Comparison of ENCODE assay signal across 1 cellular context in genomic region chr9:99296375-99296951, GRCh38.
TF ChIP-seq lines count a peak whose summit lies in the region.

No MANE protein-coding gene starts in this region.

TF ChIP-seq in GM12878, 131 proteins besides CTCF, POLR2A, EP300 and RAD21 (continued from another document):
- TF ChIP-seq ATF3 (IDR thresholded peaks at IDR 0.05; ENCODE audit: borderline replicate concordance, extremely low read depth, low read depth, low read length) = no peak
- no peak for TF ChIP-seq E4F1 (IDR thresholded peaks at IDR 0.05; ENCODE audit: borderline replicate concordance, partially characterized antibody)
- no peak for TF ChIP-seq EZH2 (IDR thresholded peaks at IDR 0.05; ENCODE audit: borderline replicate concordance, control insufficient read depth, low read depth, low read length)
- no peak for TF ChIP-seq MEF2B (IDR thresholded peaks at IDR 0.05; ENCODE audit: partially characterized antibody, poor library complexity, severe bottlenecking)
- TF ChIP-seq SIX5 (IDR thresholded peaks at IDR 0.05; ENCODE audit: low read depth, low read length, severe bottlenecking) = no peak
- TF ChIP-seq BCL11A (IDR thresholded peaks at IDR 0.05; ENCODE audit: low read depth, low read length) = no peak
- no peak for TF ChIP-seq SMC3 (IDR thresholded peaks at IDR 0.05; ENCODE audit: borderline replicate concordance, low read length)
- no peak for TF ChIP-seq SMAD5 (IDR thresholded peaks at IDR 0.05; ENCODE audit: low read depth)
- TF ChIP-seq MEF2A (IDR thresholded peaks at IDR 0.05; ENCODE audit: insufficient read depth, low read depth, low read length) = no peak
- peak; percentile 70 for TF ChIP-seq PAX5 (IDR thresholded peaks at IDR 0.05; ENCODE audit: borderline replicate concordance, low read depth, low read length)
- TF ChIP-seq BACH1 (IDR thresholded peaks at IDR 0.05; ENCODE audit: borderline replicate concordance) = no peak
- TF ChIP-seq ZNF24 (IDR thresholded peaks at IDR 0.05) = no peak
- no peak for TF ChIP-seq ZNF622 (IDR thresholded peaks at IDR 0.05)
- TF ChIP-seq TARDBP (IDR thresholded peaks at IDR 0.05; ENCODE audit: borderline replicate concordance) = no peak
- no peak for TF ChIP-seq BCLAF1 (IDR thresholded peaks at IDR 0.05)
- TF ChIP-seq POU2F2 (IDR thresholded peaks at IDR 0.05; ENCODE audit: borderline replicate concordance, low read depth, low read length) = no peak
- no peak for TF ChIP-seq JUND (IDR thresholded peaks at IDR 0.05; ENCODE audit: low read depth, low read length)
- TF ChIP-seq PAX8 (IDR thresholded peaks at IDR 0.05) = no peak
- no peak for TF ChIP-seq NFIC (IDR thresholded peaks at IDR 0.05; ENCODE audit: low read depth, low read length)
- TF ChIP-seq MXI1 (IDR thresholded peaks at IDR 0.05; ENCODE audit: low read depth, low read length) = no peak
- TF ChIP-seq MYB (IDR thresholded peaks at IDR 0.05; ENCODE audit: borderline replicate concordance, low read depth, low read length) = no peak
- TF ChIP-seq E2F8 (IDR thresholded peaks at IDR 0.05; ENCODE audit: low read depth, partially characterized antibody) = no peak
- no peak for TF ChIP-seq ASH2L (IDR thresholded peaks at IDR 0.05; ENCODE audit: borderline replicate concordance, low read depth)
- TF ChIP-seq, protein P1, sequence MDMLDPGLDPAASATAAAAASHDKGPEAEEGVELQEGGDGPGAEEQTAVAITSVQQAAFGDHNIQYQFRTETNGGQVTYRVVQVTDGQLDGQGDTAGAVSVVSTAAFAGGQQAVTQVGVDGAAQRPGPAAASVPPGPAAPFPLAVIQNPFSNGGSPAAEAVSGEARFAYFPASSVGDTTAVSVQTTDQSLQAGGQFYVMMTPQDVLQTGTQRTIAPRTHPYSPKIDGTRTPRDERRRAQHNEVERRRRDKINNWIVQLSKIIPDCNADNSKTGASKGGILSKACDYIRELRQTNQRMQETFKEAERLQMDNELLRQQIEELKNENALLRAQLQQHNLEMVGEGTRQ (IDR thresholded peaks at IDR 0.05; ENCODE audit: borderline replicate concordance, low read depth, low read length) = no peak; the same call in 1 of the 2 replicates
- TF ChIP-seq SUPT20H (IDR thresholded peaks at IDR 0.05; ENCODE audit: borderline replicate concordance, control insufficient read depth, low read depth, low read length) = no peak
- TF ChIP-seq MYC (IDR thresholded peaks at IDR 0.05; ENCODE audit: insufficient read depth, insufficient read length, insufficient replicate concordance, low read length, severe bottlenecking) = no peak
- TF ChIP-seq ZNF207 (IDR thresholded peaks at IDR 0.05; ENCODE audit: borderline replicate concordance) = no peak
